8 cellular contexts compared by ENCODE assay signal in the genomic region with DNA sequence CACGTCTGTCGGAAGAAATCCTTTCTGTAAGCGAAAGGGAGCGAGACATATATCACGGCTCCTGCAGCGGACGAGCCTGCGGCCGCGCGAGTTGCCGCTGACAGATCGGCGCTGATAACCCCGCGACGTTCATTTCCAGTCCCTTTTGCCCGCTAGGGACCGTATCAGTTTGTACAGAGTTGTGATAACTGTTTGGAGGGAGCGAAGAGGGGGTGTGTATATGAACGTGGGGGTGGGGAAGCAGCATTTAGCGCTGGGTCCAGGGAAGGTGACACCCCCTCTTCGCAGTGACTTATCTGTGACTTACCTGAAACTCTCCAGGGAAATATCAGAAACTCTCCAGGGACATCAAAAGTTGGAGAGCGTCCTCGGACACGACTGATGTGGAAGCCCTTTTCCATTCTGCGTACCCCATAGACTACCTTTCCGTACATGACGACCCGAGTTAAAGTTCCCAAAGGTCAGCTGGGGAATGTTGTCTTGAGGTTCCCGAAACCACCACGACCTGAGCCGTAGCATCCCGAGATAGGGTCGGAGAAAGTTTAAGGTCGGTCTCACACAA. TPM values are rescaled to one million over a fixed set of nuclear protein-coding genes. Genes with fewer than 3 reads are reported as not detected.
A peak's percentile ranks its signal among the peaks of the same experiment; 100 is the strongest.
DNase-seq lines count a peak whose midpoint lies in the region; ATAC-seq, FAIRE-seq and TF ChIP-seq lines count a peak whose summit lies in the region.

No MANE protein-coding gene starts in this region.

- 3% methylated on average over 34 of the region's 36 CpGs; no CpG with 5 or more reads in 1 of the 2 experiments for WGBS in H1 (ENCODE audit: extremely low coverage in 1 of 2, insufficient coverage in 1 of 2, insufficient read length in 1 of 2, insufficient replicate concordance in 2 of 2, low coverage in 1 of 2, low lambda C conversion rate in 2 of 2, missing lambda C conversion rate in 1 of 2), 2 experiments
- WGBS in neuronal stem cell (ENCODE audit: extremely low coverage in 2 of 2, insufficient read length in 2 of 2, insufficient replicate concordance in 1 of 2), 2 donors: no CpG with 5 or more reads among the region's 36 CpGs

- H3K23ac ChIP-seq in H1 (ENCODE audit: insufficient read length): no peak overlapping the region
- H3K23ac ChIP-seq in neuronal stem cell (ENCODE audit: low read depth, low read length, poor library complexity): peak overlapping the region; percentile 50

- H4K91ac ChIP-seq in H1 (replicated peaks; ENCODE audit: insufficient read length, low read length) (no peak overlapping the region), neuronal stem cell (ENCODE audit: low read depth, low read length, poor library complexity) (no peak overlapping the region)

- peak; percentile 22 for DNase-seq in GM06990 (ENCODE audit: extremely low read depth, insufficient read length)
- DNase-seq in Peyer's patch: peak in 2 of 3 donors; percentile 68 to 77
- DNase-seq in H1 (ENCODE audit: low read depth in 1 of 2, low spot score in 2 of 2): peak in 1 of 2 experiments; percentile 58
- no peak for DNase-seq in neuronal stem cell (ENCODE audit: low spot score)
- DNase-seq in OCI-LY7 (ENCODE audit: low spot score): no peak
- DNase-seq in NCI-H345 (lab: John Stamatoyannopoulos, UW): no peak
- DNase-seq in NCI-H1694 treated with DMSO at 0.1 percent for 48 hours (lab: John Stamatoyannopoulos, UW): no peak

- no peak for TF ChIP-seq RAD21 in H1 (IDR thresholded peaks at IDR 0.05 in 1 of 2, conservative IDR thresholded peaks at IDR 0.05 in 1 of 2; ENCODE audit: low read depth in 2 of 2, low read length in 2 of 2)

- POLR2A ChIA-PET in H1 (lab: Charles Lee; ENCODE audit: partially characterized antibody) (no interaction called here), OCI-LY7 (lab: Charles Lee) (no interaction called here)

- no peak overlapping the region for H4K5ac ChIP-seq in H1 (ENCODE audit: insufficient read length, low read depth, low read length)

- intact Hi-C loops in OCI-LY7 (cut with micrococcal nuclease; ENCODE audit: unreplicated experiment): no loop called here

- H2AK5ac ChIP-seq in H1 (ENCODE audit: low read depth, low read length) (no peak overlapping the region), neuronal stem cell (ENCODE audit: low read depth, low read length) (no peak overlapping the region)

- H3K27ac ChIP-seq in Peyer's patch (peak overlapping the region in 3 of 4 donors; percentile 84 to 96 (median 95)), H1 (ENCODE audit: low read depth, low read length) (no peak overlapping the region), neuronal stem cell (replicated peaks; ENCODE audit: low read length) (no peak overlapping the region), OCI-LY7 (ENCODE audit: low read depth, low read length, poor library complexity, severe bottlenecking) (no peak overlapping the region)

- peak overlapping the region; percentile 71 to 88 for H3K4me2 ChIP-seq in H1 (ENCODE audit: insufficient read depth in 1 of 2, low read depth in 2 of 2, low read length in 2 of 2)
- H3K4me2 ChIP-seq in neuronal stem cell (ENCODE audit: insufficient read depth, low read length, poor library complexity, severe bottlenecking): peak overlapping the region; percentile 100
- H3K4me2 ChIP-seq in OCI-LY7 (ENCODE audit: low read length): no peak overlapping the region

- H4K20me1 ChIP-seq in H1 (replicated peaks in 1 of 2; ENCODE audit: control insufficient read depth in 1 of 2, insufficient read depth in 2 of 2, low read length in 2 of 2) (peaks cover 24 to 26% of the 10 kb centered on the region in 2 experiments), OCI-LY7 (ENCODE audit: insufficient read depth, low read length) (no peaks in the 10 kb centered on the region)

- no peak for ATAC-seq in GM18873 (IDR thresholded peaks at IDR 0.05; ENCODE audit: low FRiP score, unreplicated experiment)

- no peaks in the 10 kb centered on the region for H3K79me2 ChIP-seq in H1 (ENCODE audit: control insufficient read depth in 1 of 2, insufficient read depth in 2 of 2, low read length in 2 of 2)
- H3K79me2 ChIP-seq in OCI-LY7 (ENCODE audit: insufficient read depth, low read depth, low read length): no peaks in the 10 kb centered on the region

- H2BK20ac ChIP-seq in H1 (ENCODE audit: low read length): no peak overlapping the region

- TF ChIP-seq POLR2A in Peyer's patch (IDR thresholded peaks at IDR 0.05) (peak in 1 of 2 donors; percentile 24), H1 (IDR thresholded peaks at IDR 0.05; ENCODE audit: control extremely low read depth in 1 of 2, low read depth in 2 of 2, low read length in 2 of 2) (no peak)

- no peak for TF ChIP-seq EP300 in H1 (IDR thresholded peaks at IDR 0.05; ENCODE audit: borderline replicate concordance in 1 of 2, low read depth in 2 of 2, low read length in 2 of 2)

- no peak overlapping the region for H3K9ac ChIP-seq in H1 (replicated peaks in 1 of 4; ENCODE audit: extremely low read depth in 1 of 4, low read depth in 3 of 4, low read length in 3 of 4)
- H3K9ac ChIP-seq in neuronal stem cell (ENCODE audit: low read depth, low read length, poor library complexity): no peak overlapping the region

- H2BK5ac ChIP-seq in H1 (ENCODE audit: low read depth, low read length) (no peak overlapping the region), neuronal stem cell (ENCODE audit: low read length) (no peak overlapping the region)

- H3K14ac ChIP-seq in H1 (ENCODE audit: insufficient read length): no peak overlapping the region
- H3K14ac ChIP-seq in neuronal stem cell (ENCODE audit: low read length): no peak overlapping the region

- H3K4me3 ChIP-seq in GM06990 (replicated peaks; ENCODE audit: low read depth, low read length) (no peak overlapping the region), Peyer's patch (peak overlapping the region in 3 of 4 donors; percentile 54 to 90 (median 87)), H1 (ENCODE audit: extremely low read depth in 1 of 4, insufficient read depth in 2 of 4, low read depth in 3 of 4, low read length in 4 of 4) (peak overlapping the region; percentile 34 to 70 (median 46)), neuronal stem cell (ENCODE audit: low read length in 2 of 2) (no peak overlapping the region), OCI-LY7 (ENCODE audit: low read depth, low read length, poor library complexity, severe bottlenecking) (no peak overlapping the region)

- H2BK15ac ChIP-seq in H1 (ENCODE audit: low read length): no peak overlapping the region
- no peak overlapping the region for H2BK15ac ChIP-seq in neuronal stem cell (ENCODE audit: low read length)

- peaks cover 17% of the 10 kb centered on the region; the same call in 1 of the 2 replicates for H3K23me2 ChIP-seq in H1 (ENCODE audit: low read depth, low read length)

- H2BK120ac ChIP-seq in H1 (replicated peaks; ENCODE audit: low read depth, low read length) (no peak overlapping the region), neuronal stem cell (ENCODE audit: low read depth, low read length) (no peak overlapping the region)

- no peak overlapping the region for H3K56ac ChIP-seq in H1 (replicated peaks; ENCODE audit: insufficient read length, low read depth, low read length)

- H3K9me2 ChIP-seq in OCI-LY7 (ENCODE audit: insufficient read depth, low read length): no peaks in the 10 kb centered on the region

- peak overlapping the region; percentile 22; the same call in 1 of the 2 replicates for H2BK12ac ChIP-seq in H1 (ENCODE audit: low read depth, low read length)
- H2BK12ac ChIP-seq in neuronal stem cell (ENCODE audit: low read length): no peak overlapping the region

- CTCF ChIA-PET in H1 (lab: Charles Lee; ENCODE audit: partially characterized antibody) (no interaction called here), OCI-LY7 (lab: Charles Lee; ENCODE audit: unreplicated experiment) (no interaction called here)

- H3K9me3 ChIP-seq in Peyer's patch (peaks cover 0 to 5% (median 0%) of the 10 kb centered on the region in 4 donors), H1 (ENCODE audit: insufficient read depth in 2 of 2, low read depth in 1 of 2, low read length in 1 of 2) (no peaks in the 10 kb centered on the region), neuronal stem cell (replicated peaks in 1 of 2; ENCODE audit: control insufficient read depth in 2 of 2, insufficient read depth in 1 of 2, low read depth in 1 of 2, low read length in 2 of 2) (peaks cover 0 to 8% of the 10 kb centered on the region in 2 donors), OCI-LY7 (ENCODE audit: low read length) (no peaks in the 10 kb centered on the region)

- TF ChIP-seq CTCF in GM06990 (IDR thresholded peaks at IDR 0.05; ENCODE audit: insufficient read depth, low read length, poor library complexity, severe bottlenecking) (no peak), Peyer's patch (IDR thresholded peaks at IDR 0.05) (peak in 3 of 6 experiments; percentile 48 to 54 (median 50)), H1 (IDR thresholded peaks at IDR 0.05; ENCODE audit: control extremely low read depth in 1 of 3, insufficient read depth in 1 of 3, low read depth in 1 of 3, low read length in 3 of 3) (no peak), OCI-LY7 (conservative IDR thresholded peaks at IDR 0.05; ENCODE audit: low read length) (no peak)

- H3K4me1 ChIP-seq in Peyer's patch (peaks cover 0 to 24% (median 2%) of the 10 kb centered on the region in 4 donors), H1 (replicated peaks in 1 of 4; ENCODE audit: control insufficient read depth in 3 of 4, insufficient read depth in 4 of 4, low read length in 3 of 4) (peaks cover 0 to 37% (median 15%) of the 10 kb centered on the region in 4 experiments; a peak in 6 of 7 replicates), neuronal stem cell (ENCODE audit: control insufficient read depth in 2 of 2, insufficient read depth in 1 of 2, low read depth in 1 of 2, low read length in 2 of 2) (peaks cover 0 to 14% of the 10 kb centered on the region in 2 donors), OCI-LY7 (ENCODE audit: insufficient read depth, low read length, poor library complexity, severe bottlenecking) (no peaks in the 10 kb centered on the region)

- H3K4ac ChIP-seq in H1 (replicated peaks; ENCODE audit: insufficient read length, low read depth, low read length) (no peak overlapping the region), neuronal stem cell (ENCODE audit: low read length) (no peak overlapping the region)

- no peaks in the 10 kb centered on the region; the same call in 1 of the 2 replicates for H3K27me3 ChIP-seq in GM06990 (replicated peaks; ENCODE audit: control insufficient read depth, insufficient read depth, low read length)
- H3K27me3 ChIP-seq in Peyer's patch: peaks cover 0 to 42% of the 10 kb centered on the region in 2 donors
- peaks cover 89 to 100% (median 96%) of the 10 kb centered on the region in 4 experiments for H3K27me3 ChIP-seq in H1 (replicated peaks in 1 of 4; ENCODE audit: control insufficient read depth in 3 of 4, extremely low read depth in 1 of 4, insufficient read depth in 3 of 4, low read length in 3 of 4)
- peaks cover 53 to 100% (median 99%) of the 10 kb centered on the region in 3 experiments for H3K27me3 ChIP-seq in neuronal stem cell (ENCODE audit: control insufficient read depth in 3 of 3, insufficient read depth in 3 of 3, low read depth in 1 of 3, low read length in 3 of 3)

- H3K18ac ChIP-seq in H1 (ENCODE audit: extremely low read depth, low read length) (no peak overlapping the region), neuronal stem cell (ENCODE audit: low read length) (no peak overlapping the region)

- H2AFZ ChIP-seq in H1 (ENCODE audit: low read length) (no peak overlapping the region), neuronal stem cell (ENCODE audit: low read length) (no peak overlapping the region), OCI-LY7 (ENCODE audit: low read length) (no peak overlapping the region)

- H4K8ac ChIP-seq in H1 (ENCODE audit: extremely low read depth, insufficient read depth, low read length): no peak overlapping the region
- no peak overlapping the region for H4K8ac ChIP-seq in neuronal stem cell (ENCODE audit: low read depth, low read length)

- H3K79me1 ChIP-seq in H1 (ENCODE audit: low read depth, low read length) (no peaks in the 10 kb centered on the region), neuronal stem cell (ENCODE audit: low read depth, low read length) (peaks cover 1% of the 10 kb centered on the region)

- BruUV-seq in OCI-LY7 (replicated peaks; lab: Mats Ljungman, UMichigan): no TSS peak

- no peaks in the 10 kb centered on the region for H3K36me3 ChIP-seq in GM06990 (ENCODE audit: control insufficient read depth, insufficient read depth, low read length)
- H3K36me3 ChIP-seq in Peyer's patch: peaks cover 0 to 5% (median 0%) of the 10 kb centered on the region in 3 donors
- H3K36me3 ChIP-seq in H1 (ENCODE audit: control insufficient read depth in 2 of 4, insufficient read depth in 4 of 4, low read length in 3 of 4): peaks cover 0 to 19% (median 0%) of the 10 kb centered on the region in 4 experiments; a peak in 1 of 8 replicates
- H3K36me3 ChIP-seq in neuronal stem cell (replicated peaks in 1 of 2; ENCODE audit: control insufficient read depth in 2 of 2, insufficient read depth in 2 of 2, low read length in 2 of 2): no peaks in the 10 kb centered on the region
- no peaks in the 10 kb centered on the region for H3K36me3 ChIP-seq in OCI-LY7 (ENCODE audit: insufficient read depth, low read length)

- FAIRE-seq in H1 (lab: Jason Lieb, UNC): no peak

RNA-seq across cellular contexts. Expression of gene GATA6, which starts 0.9 kb away (rescaled TPM):
- total RNA-seq in Peyer's patch (100 to 1,000 TPM in 3 of 4 donors, 10 to 100 TPM in 1; 24.8 to 127 (median 114) TPM), OCI-LY7 (2022) (not detected in 2 replicates)
- total RNA-seq in H1 (2021; fragmentation: NEBNext Ultra II Directional; extraction: Animal tissue kit (Norgen Biotek cat#: 25700)): 0.09 and 0.25 TPM in 2 replicates
- 0.02 TPM in 1 of 2 replicates, not detected in the other for polyA plus RNA-seq in H1 (2011; rRNA removed)
- not detected for polyA plus RNA-seq in H1 (2011; cell fraction: cytosol; rRNA removed)
- polyA plus RNA-seq in H1 (2011; cell fraction: nucleus; rRNA removed): 0.03 TPM
- 0.09 to 0.19 TPM (median 0.18 TPM) in 3 of 4 replicates, not detected in the other for polyA plus RNA-seq in H1 (2012, experiment 1 of 2)
- polyA plus RNA-seq in H1 (2012, experiment 2 of 2): 0.14 TPM
- polyA plus RNA-seq in H1 (2013, experiment 1 of 2): not detected
- not detected for polyA plus RNA-seq in H1 (2013, experiment 2 of 2)
- polyA minus RNA-seq in H1 (2011; rRNA and poly(A)+ RNA removed): 0.06 TPM in 1 of 2 replicates, not detected in the other
- not detected for polyA minus RNA-seq in H1 (2011; cell fraction: cytosol; rRNA and poly(A)+ RNA removed)
- polyA minus RNA-seq in H1 (2011; cell fraction: nucleus; rRNA and poly(A)+ RNA removed): not detected
- 0.04 TPM for polyA plus RNA-seq in neuronal stem cell (2013, experiment 1 of 2)
- polyA plus RNA-seq in neuronal stem cell (2013, experiment 2 of 2): 0.03 TPM
- total RNA-seq in OCI-LY7 (2014; rRNA removed; shearing (Covaris generic)): not detected in 2 replicates

Comparison
In these comparisons a context has a peak if more than half of its experiments do, and no peak if none do; other contexts are left out.
1. DNase-seq: peak in GM06990 (single experiment) and Peyer's patch (2 of 3); none in neuronal stem cell (single experiment), OCI-LY7 (single experiment), NCI-H345 (single experiment) and NCI-H1694 treated with DMSO at 0.1 percent for 48 hours (single experiment).
2. H3K4me3 ChIP-seq: peak in Peyer's patch (3 of 4) and H1 (4 of 4); none in GM06990 (single experiment), neuronal stem cell (0 of 2) and OCI-LY7 (single experiment).
3. H3K27ac ChIP-seq: peak in Peyer's patch (3 of 4); none in H1 (single experiment), neuronal stem cell (single experiment) and OCI-LY7 (single experiment).
4. RNA of gene GATA6, which starts 0.9 kb away (total RNA-seq): 24.8 to 127 TPM in Peyer's patch; 0.09 to 0.25 TPM in H1 and not detected in OCI-LY7; every median in the first group is over 10 times any median in the second.